ENCODE assay signal across 8 cellular contexts in genomic region chr12:54191550-54192022, GRCh38. TPM values are rescaled to one million over a fixed set of nuclear protein-coding genes. Genes with fewer than 3 reads are reported as not detected.
DNase-seq lines count a peak whose midpoint lies in the region; ATAC-seq, FAIRE-seq and TF ChIP-seq lines count a peak whose summit lies in the region.

No MANE protein-coding gene starts in this region.

- H3K27me3 ChIP-seq in Karpas-422 (ENCODE audit: low read length), result no peaks in the 10 kb centered on the region

- H3K4me1 Mint-ChIP-seq in natural killer cell treated with Interleukin-12 subunit alpha and Interleukin-12 subunit beta and Interleukin-15 and Interleukin-18, amount 100 ng/mL, for 72 hours (ENCODE audit: low read depth in 2 of 2), result peaks cover 7 to 18% of the 10 kb centered on the region in 2 donors
- peaks cover 32% of the 10 kb centered on the region for H3K4me1 Mint-ChIP-seq in stimulated activated memory B cell treated with anti-CD40 and anti-IgM and Interleukin-4, amounts not matched to agents 10 μg/mL and 1 μg/mL and 100 μg/mL, for 72 hours

- H3K79me2 ChIP-seq in Karpas-422 (ENCODE audit: low read length), result peaks cover 7% of the 10 kb centered on the region; the same call in 1 of the 2 replicates

- no peaks in the 10 kb centered on the region for H3K36me3 ChIP-seq in Karpas-422 (ENCODE audit: insufficient read depth, low read length)

- FAIRE-seq in GM12892 (lab: Jason Lieb, UNC), result no peak

- peaks cover 58% of the 10 kb centered on the region for H3K4me1 ChIP-seq in Karpas-422 (ENCODE audit: low read length)

- peak; percentile 65 for DNase-seq in GM12892 (ENCODE audit: insufficient read length)
- DNase-seq in Karpas-422, result peak; percentile 95
- DNase-seq in activated T-cell treated with anti-CD3 and anti-CD28 coated beads, Interleukin-2, amount 50 U/mL, for 1 hour, result peak; percentile 75
- peak; percentile 62 for DNase-seq in fibroblast of gingiva (ENCODE audit: low read depth)
- peak; percentile 71 for DNase-seq in natural killer cell treated with Interleukin-12 subunit alpha and Interleukin-12 subunit beta and Interleukin-15 and Interleukin-18, amount 100 ng/mL, for 72 hours (ENCODE audit: low spot score)

- H3K27ac ChIP-seq in Karpas-422 (ENCODE audit: low read length), result no peak overlapping the region

- no peak overlapping the region for H2AFZ ChIP-seq in Karpas-422 (ENCODE audit: low read length)

- 0 out of 2 replicates have a peak overlapping the region, but pooled peaks have one; percentile 10 for H3K9ac ChIP-seq in Karpas-422 (ENCODE audit: low read length)

- H3K27ac Mint-ChIP-seq in natural killer cell treated with Interleukin-12 subunit alpha and Interleukin-12 subunit beta and Interleukin-15 and Interleukin-18, amount 100 ng/mL, for 72 hours, result no peak overlapping the region
- peak overlapping the region; percentile 0 for H3K27ac Mint-ChIP-seq in stimulated activated memory B cell treated with anti-CD40 and anti-IgM and Interleukin-4, amounts not matched to agents 10 μg/mL and 1 μg/mL and 100 μg/mL, for 72 hours

- peaks cover 44 to 48% of the 10 kb centered on the region in 2 donors for H3K27me3 Mint-ChIP-seq in natural killer cell treated with Interleukin-12 subunit alpha and Interleukin-12 subunit beta and Interleukin-15 and Interleukin-18, amount 100 ng/mL, for 72 hours
- peaks cover 36% of the 10 kb centered on the region for H3K27me3 Mint-ChIP-seq in stimulated activated memory B cell treated with anti-CD40 and anti-IgM and Interleukin-4, amounts not matched to agents 10 μg/mL and 1 μg/mL and 100 μg/mL, for 72 hours

- H3K9me2 ChIP-seq in Karpas-422 (replicated peaks; ENCODE audit: insufficient read depth, low read length), result no peaks in the 10 kb centered on the region

- H3K36me3 Mint-ChIP-seq in natural killer cell treated with Interleukin-12 subunit alpha and Interleukin-12 subunit beta and Interleukin-15 and Interleukin-18, amount 100 ng/mL, for 72 hours, result no peaks in the 10 kb centered on the region
- H3K36me3 Mint-ChIP-seq in stimulated activated memory B cell treated with anti-CD40 and anti-IgM and Interleukin-4, amounts not matched to agents 10 μg/mL and 1 μg/mL and 100 μg/mL, for 72 hours, result peaks cover 6% of the 10 kb centered on the region

- no peak for TF ChIP-seq POLR2A in GM12892 (IDR thresholded peaks at IDR 0.05; ENCODE audit: low read depth, low read length)

- H3K4me3 Mint-ChIP-seq in natural killer cell treated with Interleukin-12 subunit alpha and Interleukin-12 subunit beta and Interleukin-15 and Interleukin-18, amount 100 ng/mL, for 72 hours, result no peak overlapping the region
- H3K4me3 Mint-ChIP-seq in stimulated activated memory B cell treated with anti-CD40 and anti-IgM and Interleukin-4, amounts not matched to agents 10 μg/mL and 1 μg/mL and 100 μg/mL, for 72 hours, result peak overlapping the region; percentile 13

- H3K4me2 ChIP-seq in Karpas-422 (ENCODE audit: low read depth, low read length, poor library complexity, severe bottlenecking), result peak overlapping the region; percentile 33

- H3K9me3 Mint-ChIP-seq in natural killer cell treated with Interleukin-12 subunit alpha and Interleukin-12 subunit beta and Interleukin-15 and Interleukin-18, amount 100 ng/mL, for 72 hours, result no peaks in the 10 kb centered on the region
- H3K9me3 Mint-ChIP-seq in stimulated activated memory B cell treated with anti-CD40 and anti-IgM and Interleukin-4, amounts not matched to agents 10 μg/mL and 1 μg/mL and 100 μg/mL, for 72 hours, result no peaks in the 10 kb centered on the region

- H3K9me3 ChIP-seq in Karpas-422 (ENCODE audit: low read length), result no peaks in the 10 kb centered on the region

- H4K20me1 ChIP-seq in Karpas-422 (ENCODE audit: insufficient read depth, low read depth, low read length), result no peaks in the 10 kb centered on the region

- H3K4me3 ChIP-seq in Karpas-422 (ENCODE audit: low read length), result no peak overlapping the region

- ATAC-seq in natural killer cell treated with Interleukin-12 subunit alpha and Interleukin-12 subunit beta and Interleukin-15 and Interleukin-18, amount 100 ng/mL, for 72 hours, result peak; percentile 66 to 73
- peak; percentile 74 for ATAC-seq in stimulated activated memory B cell treated with anti-CD40 and anti-IgM and Interleukin-4, amounts not matched to agents 10 μg/mL and 1 μg/mL and 100 μg/mL, for 72 hours
- no peak for ATAC-seq in GM21619 (IDR thresholded peaks at IDR 0.05; ENCODE audit: unreplicated experiment)

TF ChIP-seq in PFSK-1, 5 proteins besides CTCF, POLR2A, EP300 and RAD21:
- TF ChIP-seq SIN3A (IDR thresholded peaks at IDR 0.05; ENCODE audit: borderline replicate concordance, insufficient read depth, low read length) (no peak), TAF1 (IDR thresholded peaks at IDR 0.05; ENCODE audit: borderline replicate concordance, insufficient read depth, low read length) (no peak), POLR2AphosphoS5 (IDR thresholded peaks at IDR 0.05; ENCODE audit: low read depth, low read length) (no peak), FOXP2 (optimal IDR thresholded peaks at IDR 0.05; ENCODE audit: borderline replicate concordance, extremely low read depth, extremely low read length, insufficient read depth) (peak; percentile 29)
- TF ChIP-seq, protein P1, sequence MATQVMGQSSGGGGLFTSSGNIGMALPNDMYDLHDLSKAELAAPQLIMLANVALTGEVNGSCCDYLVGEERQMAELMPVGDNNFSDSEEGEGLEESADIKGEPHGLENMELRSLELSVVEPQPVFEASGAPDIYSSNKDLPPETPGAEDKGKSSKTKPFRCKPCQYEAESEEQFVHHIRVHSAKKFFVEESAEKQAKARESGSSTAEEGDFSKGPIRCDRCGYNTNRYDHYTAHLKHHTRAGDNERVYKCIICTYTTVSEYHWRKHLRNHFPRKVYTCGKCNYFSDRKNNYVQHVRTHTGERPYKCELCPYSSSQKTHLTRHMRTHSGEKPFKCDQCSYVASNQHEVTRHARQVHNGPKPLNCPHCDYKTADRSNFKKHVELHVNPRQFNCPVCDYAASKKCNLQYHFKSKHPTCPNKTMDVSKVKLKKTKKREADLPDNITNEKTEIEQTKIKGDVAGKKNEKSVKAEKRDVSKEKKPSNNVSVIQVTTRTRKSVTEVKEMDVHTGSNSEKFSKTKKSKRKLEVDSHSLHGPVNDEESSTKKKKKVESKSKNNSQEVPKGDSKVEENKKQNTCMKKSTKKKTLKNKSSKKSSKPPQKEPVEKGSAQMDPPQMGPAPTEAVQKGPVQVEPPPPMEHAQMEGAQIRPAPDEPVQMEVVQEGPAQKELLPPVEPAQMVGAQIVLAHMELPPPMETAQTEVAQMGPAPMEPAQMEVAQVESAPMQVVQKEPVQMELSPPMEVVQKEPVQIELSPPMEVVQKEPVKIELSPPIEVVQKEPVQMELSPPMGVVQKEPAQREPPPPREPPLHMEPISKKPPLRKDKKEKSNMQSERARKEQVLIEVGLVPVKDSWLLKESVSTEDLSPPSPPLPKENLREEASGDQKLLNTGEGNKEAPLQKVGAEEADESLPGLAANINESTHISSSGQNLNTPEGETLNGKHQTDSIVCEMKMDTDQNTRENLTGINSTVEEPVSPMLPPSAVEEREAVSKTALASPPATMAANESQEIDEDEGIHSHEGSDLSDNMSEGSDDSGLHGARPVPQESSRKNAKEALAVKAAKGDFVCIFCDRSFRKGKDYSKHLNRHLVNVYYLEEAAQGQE (IDR thresholded peaks at IDR 0.05; ENCODE audit: insufficient read depth in 1 of 2, low read depth in 2 of 2, low read length in 2 of 2), result no peak

RNA-seq across cellular contexts. Expression of gene SMUG1, which starts 2.8 kb away (rescaled TPM):
- 29.7 TPM for polyA plus RNA-seq in GM12892 (2012; ENCODE audit: missing spikeins)
- 39.8 and 43.3 TPM in 2 replicates for total RNA-seq in Karpas-422 (2014; rRNA removed; shearing (Covaris generic); ENCODE audit: low replicate concordance)
- 16.1 TPM for polyA plus RNA-seq in PFSK-1 (2012; ENCODE audit: insufficient read length, low read depth)
- total RNA-seq in natural killer cell treated with Interleukin-12 subunit alpha and Interleukin-12 subunit beta and Interleukin-15 and Interleukin-18, amount 100 ng/mL, for 72 hours, result 10 to 100 TPM; 25.2 to 25.3 TPM
